Comparison of ENCODE assay signal across 11 cellular contexts in the genomic region with DNA sequence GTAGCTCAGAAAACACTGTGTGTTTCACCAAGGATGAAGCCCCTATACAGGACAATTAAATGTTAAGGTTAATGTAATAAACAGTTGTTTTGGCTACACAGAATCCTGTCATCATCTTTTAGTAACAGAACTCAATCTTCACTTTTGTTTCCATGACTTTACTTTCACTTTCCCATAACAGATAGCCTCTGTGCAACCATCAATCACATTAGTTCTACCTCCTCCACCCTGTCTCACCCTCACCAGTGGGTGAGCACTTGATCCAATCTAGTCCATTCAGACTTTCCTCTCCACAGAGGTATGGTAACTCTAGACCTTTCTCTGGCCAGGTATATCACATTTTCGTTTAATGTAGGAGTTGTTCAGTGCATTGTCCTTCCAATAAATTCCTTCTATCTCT.
DNase-seq lines count a peak whose midpoint lies in the region; ATAC-seq, FAIRE-seq and TF ChIP-seq lines count a peak whose summit lies in the region.
"Had no signal": no experiment of that assay in that cellular context is flagged by ENCODE, and none has a peak within 500 bp of the region (broad histone marks: within the 10 kb centered on the region; RNA-seq: fewer than 3 reads in every experiment).

No MANE protein-coding gene starts in this region.

- H3K9me3 ChIP-seq in endothelial cell of umbilical vein (replicated peaks; ENCODE audit: control insufficient read depth, insufficient read depth, low read length): no peaks in the 10 kb centered on the region
- H3K9me3 ChIP-seq: right atrium auricular region had no signal

- no peak overlapping the region for H3K4me2 ChIP-seq in endothelial cell of umbilical vein (ENCODE audit: insufficient read depth, low read length)

- no peaks in the 10 kb centered on the region for H3K79me2 ChIP-seq in endothelial cell of umbilical vein (ENCODE audit: control insufficient read depth, insufficient read depth, low read length)

- peaks cover 2% of the 10 kb centered on the region for H3K4me1 ChIP-seq in endothelial cell of umbilical vein (ENCODE audit: control insufficient read depth, extremely low read depth, insufficient read depth, low read length)
- H3K4me1 ChIP-seq: right atrium auricular region had no signal

- TF ChIP-seq POLR2A in endothelial cell of umbilical vein (IDR thresholded peaks at IDR 0.05; ENCODE audit: low read depth, low read length): no peak

- no peak overlapping the region for H3K27ac ChIP-seq in endothelial cell of umbilical vein (ENCODE audit: insufficient read depth, low read depth, low read length)
- H3K27ac ChIP-seq: right atrium auricular region had no signal

- H3K9ac ChIP-seq in endothelial cell of umbilical vein (replicated peaks; ENCODE audit: extremely low read depth, insufficient read depth, low read length): no peak overlapping the region

- BruUV-seq in endothelial cell of umbilical vein (replicated peaks; lab: Mats Ljungman, UMichigan): no TSS peak

- H3K9me1 ChIP-seq in endothelial cell of umbilical vein (replicated peaks; ENCODE audit: control insufficient read depth, extremely low read depth, insufficient read depth, low read length): no peaks in the 10 kb centered on the region

- H3K36me3 ChIP-seq in endothelial cell of umbilical vein (ENCODE audit: control insufficient read depth in 2 of 2, extremely low read depth in 1 of 2, insufficient read depth in 2 of 2, low read length in 2 of 2): no peaks in the 10 kb centered on the region
- H3K36me3 ChIP-seq: right atrium auricular region had no signal

- POLR2A ChIA-PET in endothelial cell of umbilical vein (lab: Charles Lee): no interaction called here

- no peak for TF ChIP-seq CTCF in endothelial cell of umbilical vein (IDR thresholded peaks at IDR 0.05; ENCODE audit: extremely low read depth in 1 of 2, insufficient read depth in 1 of 2, low read depth in 1 of 2, low read length in 2 of 2)

- intact Hi-C loops in endothelial cell of umbilical vein (cut with micrococcal nuclease): no loop called here

- CTCF ChIA-PET in endothelial cell of umbilical vein (lab: Charles Lee): no interaction called here

- DNase-seq in endothelial cell of umbilical vein (ENCODE audit: low read depth, low spot score): peak; percentile 8
- no peak for DNase-seq in AML-193 (lab: John Stamatoyannopoulos, UW)
- no peak for DNase-seq in A172 (ENCODE audit: low spot score)
- DNase-seq in germinal center (ENCODE audit: low spot score): no peak
- no peak for DNase-seq in EL
- DNase-seq: activated CD4-positive, alpha-beta T cell treated with anti-CD3 and anti-CD28 coated beads, Interleukin-2, amount 50 U/mL, for 4 hours; NCI-H1436 treated with DMSO at 0.1 percent for 48 hours had no signal

- dilution Hi-C loops in endothelial cell of umbilical vein (cut with MboI; ENCODE audit: extremely low pct_ligation_motif_present, low sequenced_read_pairs): no loop called here

- peak; percentile 4 for FAIRE-seq in endothelial cell of umbilical vein (lab: Jason Lieb, UNC)

- no peak overlapping the region for H3K4me3 ChIP-seq in endothelial cell of umbilical vein (replicated peaks in 1 of 3; ENCODE audit: insufficient read depth in 1 of 3, low read depth in 1 of 3, low read length in 3 of 3)
- H3K4me3 ChIP-seq: right atrium auricular region had no signal

- peak overlapping the region; percentile 59 for H2AFZ ChIP-seq in endothelial cell of umbilical vein (ENCODE audit: low read depth, low read length)

- H3K27me3 ChIP-seq in endothelial cell of umbilical vein (ENCODE audit: control insufficient read depth in 2 of 2, insufficient read depth in 2 of 2, low read length in 2 of 2): no peaks in the 10 kb centered on the region
- H3K27me3 ChIP-seq: right atrium auricular region had no signal

- ATAC-seq in GM18498 (IDR thresholded peaks at IDR 0.05; ENCODE audit: unreplicated experiment) (peak; percentile 79), GM19351 (IDR thresholded peaks at IDR 0.05; ENCODE audit: unreplicated experiment) (peak; percentile 65), HG03354 (IDR thresholded peaks at IDR 0.05; ENCODE audit: poor library complexity, severe bottlenecking, unreplicated experiment) (peak; percentile 73)

- H4K20me1 ChIP-seq in endothelial cell of umbilical vein (replicated peaks; ENCODE audit: control insufficient read depth, extremely low read depth, insufficient read depth, low read length): no peaks in the 10 kb centered on the region

TF ChIP-seq in endothelial cell of umbilical vein, 7 proteins besides CTCF, POLR2A, EP300 and RAD21:
- TF ChIP-seq GATA2 (IDR thresholded peaks at IDR 0.05; ENCODE audit: insufficient read depth, insufficient read length, low read depth, low read length) (no peak), MYC (IDR thresholded peaks at IDR 0.05; ENCODE audit: low read depth, low read length) (no peak), POLR2AphosphoS5 (IDR thresholded peaks at IDR 0.05; ENCODE audit: insufficient read depth, low read depth, low read length) (no peak), EZH2 (IDR thresholded peaks at IDR 0.05; ENCODE audit: borderline replicate concordance, low read depth, low read length, severe bottlenecking) (no peak), FOS (IDR thresholded peaks at IDR 0.05; ENCODE audit: borderline replicate concordance, insufficient read depth, low read length) (no peak), JUN (IDR thresholded peaks at IDR 0.05; ENCODE audit: borderline replicate concordance, insufficient read depth, insufficient read length, low read depth) (no peak)
- TF ChIP-seq, protein P1, sequence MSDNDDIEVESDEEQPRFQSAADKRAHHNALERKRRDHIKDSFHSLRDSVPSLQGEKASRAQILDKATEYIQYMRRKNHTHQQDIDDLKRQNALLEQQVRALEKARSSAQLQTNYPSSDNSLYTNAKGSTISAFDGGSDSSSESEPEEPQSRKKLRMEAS (IDR thresholded peaks at IDR 0.05; ENCODE audit: insufficient read depth, insufficient read length): no peak
